Comparison of ENCODE assay signal across 13 cellular contexts in the genomic region with DNA sequence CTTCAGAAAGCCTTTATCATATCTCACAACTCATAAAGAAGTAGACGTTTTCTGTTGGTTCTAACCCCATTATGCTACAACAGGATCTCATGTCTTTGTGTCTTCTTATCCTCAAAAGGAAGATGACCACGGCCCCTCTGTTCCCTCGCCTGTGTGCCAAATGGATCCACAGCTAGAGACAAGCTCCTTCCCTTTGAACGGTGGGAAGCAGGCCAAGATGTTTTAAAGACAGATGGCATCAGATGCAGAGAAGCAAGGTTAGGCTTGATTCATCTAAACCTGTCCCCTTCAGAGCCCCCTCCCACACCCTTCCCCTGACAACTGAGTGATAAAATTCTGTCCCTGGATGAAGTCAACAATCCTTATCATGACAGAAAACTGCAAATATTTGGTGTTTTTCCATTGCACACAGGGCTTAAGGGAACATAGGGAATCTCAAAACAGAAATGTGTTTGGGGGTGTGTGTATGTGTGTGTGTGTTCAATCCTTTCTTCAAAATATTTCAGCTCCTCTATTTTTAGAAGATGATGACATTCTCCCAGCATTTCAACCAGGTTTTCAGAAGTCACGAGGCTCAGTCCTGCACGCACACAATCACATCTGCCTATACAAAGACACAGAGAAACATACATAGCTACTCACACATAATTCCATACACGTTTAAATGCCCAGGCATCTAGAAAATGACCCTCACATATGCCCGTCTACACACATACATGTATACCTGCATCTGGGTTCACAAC. TPM values are rescaled to one million over a fixed set of nuclear protein-coding genes. Genes with fewer than 3 reads are reported as not detected.
A peak's percentile ranks its signal among the peaks of the same experiment; 100 is the strongest.
DNase-seq lines count a peak whose midpoint lies in the region; ATAC-seq and TF ChIP-seq lines count a peak whose summit lies in the region.
"Had no signal": no experiment of that assay in that cellular context is flagged by ENCODE, and none has a peak within 500 bp of the region (broad histone marks: within the 10 kb centered on the region; RNA-seq: fewer than 3 reads in every experiment).

No MANE protein-coding gene starts in this region.

- no peak for ATAC-seq in GM21381 (IDR thresholded peaks at IDR 0.05; ENCODE audit: unreplicated experiment)
- ATAC-seq in GM19395 (IDR thresholded peaks at IDR 0.05; ENCODE audit: unreplicated experiment) = no peak

- H3K36me3 ChIP-seq in ascending aorta = no peaks in the 10 kb centered on the region
- H3K36me3 ChIP-seq in left ventricle myocardium inferior = no peaks in the 10 kb centered on the region
- H3K36me3 ChIP-seq in stomach smooth muscle (ENCODE audit: control insufficient read depth in 2 of 2, insufficient read depth in 2 of 2, low read length in 2 of 2) = no peaks in the 10 kb centered on the region
- H3K36me3 ChIP-seq: neutrophil had no signal

- H3K27ac ChIP-seq in ascending aorta = peak overlapping the region; percentile 55 to 60
- H3K27ac ChIP-seq in left ventricle myocardium inferior (replicated peaks) = peak overlapping the region; percentile 31
- H3K27ac ChIP-seq in stomach smooth muscle (ENCODE audit: low read length) = peak overlapping the region; percentile 73
- H3K27ac ChIP-seq: neutrophil had no signal

- H3K4me1 ChIP-seq in ascending aorta = peaks cover 11 to 39% of the 10 kb centered on the region in 2 donors
- peaks cover 57% of the 10 kb centered on the region for H3K4me1 ChIP-seq in left ventricle myocardium inferior
- H3K4me1 ChIP-seq in stomach smooth muscle (ENCODE audit: control insufficient read depth, insufficient read depth, low read length) = peaks cover 47% of the 10 kb centered on the region

- peak overlapping the region in 1 of 2 donors; percentile 13 for H3K9ac ChIP-seq in stomach smooth muscle (ENCODE audit: low read length in 2 of 2)

- H3K27me3 ChIP-seq in ascending aorta (no peaks in the 10 kb centered on the region), left ventricle myocardium inferior (ENCODE audit: low read depth) (no peaks in the 10 kb centered on the region), stomach smooth muscle (ENCODE audit: control insufficient read depth in 1 of 2, insufficient read depth in 2 of 2, low read length in 2 of 2) (no peaks in the 10 kb centered on the region)

- H3K9me3 ChIP-seq in ascending aorta (no peaks in the 10 kb centered on the region), left ventricle myocardium inferior (replicated peaks) (no peaks in the 10 kb centered on the region), stomach smooth muscle (ENCODE audit: control insufficient read depth in 2 of 2, low read length in 2 of 2) (no peaks in the 10 kb centered on the region)
- H3K9me3 ChIP-seq: neutrophil had no signal

- intact Hi-C loops in ascending aorta (cut with DNase I) = no loop called here
- intact Hi-C loops in left ventricle myocardium inferior (cut with micrococcal nuclease) = no loop called here

- TF ChIP-seq CTCF in ascending aorta (IDR thresholded peaks at IDR 0.05) = no peak
- TF ChIP-seq CTCF in left ventricle myocardium inferior (IDR thresholded peaks at IDR 0.05; ENCODE audit: borderline replicate concordance) = no peak

- peak; percentile 29 for DNase-seq in GM03348 (ENCODE audit: low spot score)
- no peak for DNase-seq in ascending aorta (ENCODE audit: low spot score in 2 of 2)
- no peak for DNase-seq in left ventricle myocardium inferior
- DNase-seq in OCI-M2 (lab: John Stamatoyannopoulos, UW; ENCODE audit: unreplicated experiment) = no peak
- DNase-seq in T1000 (lab: John Stamatoyannopoulos, UW) = no peak
- DNase-seq: activated CD8-positive, alpha-beta memory T cell treated with anti-CD3 and anti-CD28 coated beads for 24 hours; activated naive CD4-positive, alpha-beta T cell treated with anti-CD3 and anti-CD28 coated beads, Interleukin-2, amount 50 U/mL, for 16 hours; NCI-H2081 treated with DMSO at 0.1 percent for 48 hours; T-helper 1 cell had no signal

- H3K4me3 ChIP-seq in ascending aorta (no peak overlapping the region), left ventricle myocardium inferior (no peak overlapping the region), stomach smooth muscle (ENCODE audit: low read length in 2 of 2) (peak overlapping the region in 1 of 2 donors; percentile 29)

RNA-seq across cellular contexts. Expression of a gene that starts 27.8 kb away (rescaled TPM):
- total RNA-seq in ascending aorta (92.3 TPM), left ventricle myocardium inferior (11.2 TPM)
